ENCODE assay signal across 13 cellular contexts in the genomic region with DNA sequence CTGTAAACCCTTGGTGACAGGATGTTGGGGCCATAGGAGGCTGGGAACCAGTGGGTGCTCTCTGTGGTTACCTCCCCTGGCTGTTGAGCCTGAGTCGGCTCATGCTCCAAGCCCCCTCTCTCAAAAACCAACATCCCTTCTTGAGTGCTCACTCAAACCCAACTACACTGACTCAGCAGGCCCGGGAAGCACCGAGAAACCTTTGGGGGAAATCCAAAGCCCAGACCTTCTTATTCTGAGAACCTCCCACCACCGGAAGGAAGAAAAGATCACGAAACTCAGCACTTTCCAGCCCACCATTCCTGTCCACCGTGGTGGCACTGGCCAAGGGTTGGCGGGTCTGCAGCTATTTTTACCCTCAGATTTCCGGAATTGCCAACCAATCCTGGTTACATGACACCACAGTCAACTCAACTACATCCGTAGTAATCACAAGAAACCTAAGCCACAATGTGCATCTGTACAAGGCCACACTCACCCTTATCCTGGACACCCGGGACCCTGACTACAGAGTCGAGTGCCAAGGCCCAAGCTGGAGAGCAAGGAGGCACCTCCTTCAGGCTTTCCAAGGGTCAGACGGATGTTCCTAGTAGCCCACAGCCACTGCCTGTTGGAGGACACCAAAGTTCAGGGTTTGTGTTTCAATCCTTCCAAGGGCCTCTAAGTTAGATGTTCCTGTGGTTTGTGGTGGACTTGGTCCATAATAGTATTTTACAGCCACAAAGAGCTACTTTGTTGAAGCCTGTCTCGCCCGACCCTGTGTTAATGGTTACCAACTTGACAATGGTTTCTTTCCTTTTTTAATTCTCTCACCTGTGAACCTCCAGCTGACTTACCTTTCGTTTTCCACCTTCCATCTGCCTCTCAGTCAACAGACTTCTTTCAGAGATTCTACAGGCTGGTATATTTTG.
DNase-seq lines count a peak whose midpoint lies in the region; ATAC-seq, FAIRE-seq and TF ChIP-seq lines count a peak whose summit lies in the region.
"Had no signal": no experiment of that assay in that cellular context is flagged by ENCODE, and none has a peak within 500 bp of the region (broad histone marks: within the 10 kb centered on the region; RNA-seq: fewer than 3 reads in every experiment).

No MANE protein-coding gene starts in this region.

- peak; percentile 72 for FAIRE-seq in GM18507 (lab: Jason Lieb, UNC)

- intact Hi-C loops in lower lobe of right lung (cut with DNase I): no loop called here
- intact Hi-C loops in upper lobe of right lung (cut with DNase I): no loop called here

- H3K4me3 ChIP-seq in lower lobe of right lung (no peak overlapping the region), upper lobe of right lung (no peak overlapping the region)

- H3K27me3 ChIP-seq in lower lobe of right lung (ENCODE audit: low read depth) (no peaks in the 10 kb centered on the region), upper lobe of right lung (no peaks in the 10 kb centered on the region)

- H3K27ac ChIP-seq in lower lobe of right lung (no peak overlapping the region), upper lobe of right lung (no peak overlapping the region)

- peak; percentile 71 for ATAC-seq in HG02610 (IDR thresholded peaks at IDR 0.05; ENCODE audit: unreplicated experiment)
- no peak for ATAC-seq in lower lobe of right lung
- ATAC-seq in upper lobe of right lung: no peak
- no peak for ATAC-seq in GM21825 (IDR thresholded peaks at IDR 0.05; ENCODE audit: unreplicated experiment)

- H3K4me1 ChIP-seq in lower lobe of right lung (no peaks in the 10 kb centered on the region), upper lobe of right lung (no peaks in the 10 kb centered on the region)

- no peaks in the 10 kb centered on the region for H3K9me3 ChIP-seq in lower lobe of right lung
- H3K9me3 ChIP-seq in upper lobe of right lung: no peaks in the 10 kb centered on the region

- TF ChIP-seq CTCF in lower lobe of right lung (IDR thresholded peaks at IDR 0.05) (no peak), upper lobe of right lung (IDR thresholded peaks at IDR 0.05) (no peak)

- H3K36me3 ChIP-seq in lower lobe of right lung (no peaks in the 10 kb centered on the region), upper lobe of right lung (no peaks in the 10 kb centered on the region)

- DNase-seq in GM18507 (ENCODE audit: extremely low spot score, insufficient read length, low read depth) (peak; percentile 11), NOMO-1 (lab: John Stamatoyannopoulos, UW; ENCODE audit: unreplicated experiment in 2 of 2) (no peak), lower lobe of right lung (no peak), upper lobe of right lung (no peak)
- DNase-seq in activated CD4-positive, alpha-beta T cell treated with anti-CD3 and anti-CD28 coated beads for 48 hours: peak; percentile 35
- DNase-seq in stimulated activated CD4-positive, alpha-beta T cell treated with anti-CD3 and anti-CD28 coated beads, Interleukin-1b, Interleukin-23, amount 100 ng/mL, for 4 hours (ENCODE audit: low read depth in 2 of 2): peak; percentile 3 to 4
- DNase-seq: activated CD4-positive, CD25-positive, alpha-beta regulatory T cell; hypothalamus; NCI-H2171; retina; SHP77 had no signal

Comparison
In these comparisons a context has a peak if more than half of its experiments do, and no peak if none do; other contexts are left out.
1. DNase-seq: peak in GM18507 (single experiment), activated CD4-positive, alpha-beta T cell treated with anti-CD3 and anti-CD28 coated beads for 48 hours (single experiment) and stimulated activated CD4-positive, alpha-beta T cell treated with anti-CD3 and anti-CD28 coated beads, Interleukin-1b, Interleukin-23, amount 100 ng/mL, for 4 hours (2 of 2); none in NOMO-1 (0 of 2), lower lobe of right lung (single experiment) and upper lobe of right lung (single experiment).